ENCODE assay signal across 8 cellular contexts in the genomic region with DNA sequence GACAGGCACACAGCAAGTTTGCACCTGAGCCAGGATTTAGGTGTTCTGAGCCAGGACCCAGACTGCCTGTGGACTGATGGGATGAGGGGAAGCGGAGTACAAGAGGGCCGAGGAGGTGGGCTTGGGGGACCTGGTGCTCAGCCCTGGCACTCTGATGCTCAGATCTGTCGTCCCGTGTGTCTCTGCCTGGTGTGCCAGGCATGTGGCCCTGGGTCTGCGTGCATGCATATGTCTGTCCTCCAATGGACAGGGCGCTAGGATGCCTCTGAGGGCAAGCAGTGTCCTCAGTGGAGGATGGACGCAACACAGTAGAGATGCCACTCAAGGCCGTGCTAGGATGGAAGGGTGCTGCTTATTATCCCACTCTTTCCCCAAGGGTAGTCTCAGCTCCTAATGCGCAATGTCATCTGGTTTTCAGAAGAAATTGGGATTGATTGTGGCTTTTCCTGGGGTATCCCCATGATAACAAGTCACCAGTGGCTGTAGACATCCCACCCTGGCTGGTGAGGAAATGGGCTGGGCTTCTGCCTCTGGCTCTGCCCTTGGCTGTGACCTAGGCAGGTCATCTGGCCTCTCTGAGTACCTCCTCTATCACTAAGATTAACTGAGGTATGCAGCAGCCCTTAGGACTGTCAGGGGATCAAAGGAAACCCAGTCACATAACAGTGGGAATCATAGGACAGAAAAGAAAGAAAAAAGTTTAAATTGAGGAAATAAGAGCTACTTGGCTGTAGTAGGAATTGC. TPM values are rescaled to one million over a fixed set of nuclear protein-coding genes. Genes with fewer than 3 reads are reported as not detected.
DNase-seq lines count a peak whose midpoint lies in the region; ATAC-seq lines count a peak whose summit lies in the region.

No MANE protein-coding gene starts in this region.

- H3K36me3 Mint-ChIP-seq in activated naive CD4-positive, alpha-beta T cell treated with anti-CD3 and anti-CD28 coated beads, Interleukin-2, amount 50 U/mL, for 24 hours: no peaks in the 10 kb centered on the region

- H3K9me3 Mint-ChIP-seq in activated naive CD4-positive, alpha-beta T cell treated with anti-CD3 and anti-CD28 coated beads, Interleukin-2, amount 50 U/mL, for 24 hours: no peaks in the 10 kb centered on the region

- H3K27me3 Mint-ChIP-seq in activated naive CD4-positive, alpha-beta T cell treated with anti-CD3 and anti-CD28 coated beads, Interleukin-2, amount 50 U/mL, for 24 hours: no peaks in the 10 kb centered on the region

- H3K4me1 ChIP-seq in muscle layer of colon (ENCODE audit: insufficient read depth, low read length) (peaks cover 71% of the 10 kb centered on the region), aorta (ENCODE audit: control insufficient read depth in 1 of 2, insufficient read depth in 2 of 2, low read length in 2 of 2) (peaks cover 5 to 11% of the 10 kb centered on the region in 2 donors)

- peak overlapping the region; percentile 86 for H3K27ac Mint-ChIP-seq in activated naive CD4-positive, alpha-beta T cell treated with anti-CD3 and anti-CD28 coated beads, Interleukin-2, amount 50 U/mL, for 24 hours

- intact Hi-C loops in aorta (cut with DNase I): loop anchor here in 1 of 2 donors (5.0 kb wide), 1 partner anchor 38 kb away; no protein-coding TSS in a partner anchor

- no peak overlapping the region for H3K9ac ChIP-seq in muscle layer of colon (ENCODE audit: low read length)

- ATAC-seq in aorta (ENCODE audit: low FRiP score): peak; percentile 1

- peak overlapping the region; percentile 63 for H3K27ac ChIP-seq in caudate nucleus (ENCODE audit: low read depth, low read length)
- peak overlapping the region; percentile 86 for H3K27ac ChIP-seq in muscle layer of colon (ENCODE audit: low read depth, low read length)
- peak overlapping the region; percentile 14 to 84 for H3K27ac ChIP-seq in aorta (ENCODE audit: low read depth in 1 of 2, low read length in 2 of 2)

- H3K9me3 ChIP-seq in muscle layer of colon (ENCODE audit: low read length): no peaks in the 10 kb centered on the region
- H3K9me3 ChIP-seq in aorta (ENCODE audit: control insufficient read depth, low read length): no peaks in the 10 kb centered on the region

- peaks cover 88% of the 10 kb centered on the region for H3K4me1 Mint-ChIP-seq in activated naive CD4-positive, alpha-beta T cell treated with anti-CD3 and anti-CD28 coated beads, Interleukin-2, amount 50 U/mL, for 24 hours

- WGBS in aorta, 2 donors: 79 to 83% methylated on average over 9 of the region's 9 CpGs

- peak overlapping the region; percentile 47 for H3K4me3 Mint-ChIP-seq in activated naive CD4-positive, alpha-beta T cell treated with anti-CD3 and anti-CD28 coated beads, Interleukin-2, amount 50 U/mL, for 24 hours

- H3K27me3 ChIP-seq in muscle layer of colon (ENCODE audit: control insufficient read depth in 1 of 2, insufficient read depth in 2 of 2, low read length in 2 of 2) (no peaks in the 10 kb centered on the region), aorta (ENCODE audit: control insufficient read depth in 1 of 2, insufficient read depth in 2 of 2, low read length in 1 of 2) (no peaks in the 10 kb centered on the region)

- DNase-seq in activated naive CD4-positive, alpha-beta T cell treated with Interleukin-2 at 50 U/mL for 16 hours: no peak
- DNase-seq in caudate nucleus (lab: John Stamatoyannopoulos, UW): no peak
- no peak for DNase-seq in aorta
- no peak for DNase-seq in DMS79 (lab: John Stamatoyannopoulos, UW)
- no peak for DNase-seq in AG20443 (ENCODE audit: low spot score)
- no peak for DNase-seq in COR-L47 (lab: John Stamatoyannopoulos, UW)

- peak overlapping the region in 1 of 2 donors; percentile 28 for H3K4me3 ChIP-seq in muscle layer of colon (ENCODE audit: low read depth in 1 of 2, low read length in 2 of 2)
- no peak overlapping the region for H3K4me3 ChIP-seq in aorta (ENCODE audit: low read length in 2 of 2)

- H3K36me3 ChIP-seq in muscle layer of colon (ENCODE audit: insufficient read depth, low read length) (no peaks in the 10 kb centered on the region), aorta (ENCODE audit: control insufficient read depth in 1 of 2, insufficient read depth in 2 of 2, low read length in 1 of 2) (no peaks in the 10 kb centered on the region)

RNA-seq across cellular contexts. Expression of a gene that starts 35.7 kb away (rescaled TPM):
- 10 to 100 TPM; 11.2 to 15.0 TPM for total RNA-seq in aorta
- polyA plus RNA-seq in aorta: 10 to 100 TPM in 1 of 2 donors, 1 to 10 TPM in 1; 7.1 to 79.5 TPM
